Comparison of ENCODE assay signal across 1 cellular context in genomic region chr1:159009704-159010361, GRCh38.
TF ChIP-seq lines count a peak whose summit lies in the region.

Gene IFI16, plus strand, starts transcription at chr1:159009907. Its CDS starts 4,774 bp downstream, at chr1:159014681.

TF ChIP-seq in SK-N-SH, 30 proteins besides CTCF, POLR2A, EP300 and RAD21 (continued from another document):
- TF ChIP-seq SMC3 (IDR thresholded peaks at IDR 0.05; ENCODE audit: low read depth, low read length) (no peak), RFX5 (IDR thresholded peaks at IDR 0.05; ENCODE audit: low read length) (no peak), ELF1 (IDR thresholded peaks at IDR 0.05) (no peak), RCOR1 (IDR thresholded peaks at IDR 0.05; ENCODE audit: low read length) (no peak), REST (IDR thresholded peaks at IDR 0.05; ENCODE audit: low read depth, low read length) (no peak), MXI1 (IDR thresholded peaks at IDR 0.05; ENCODE audit: low read depth, low read length) (no peak), TEAD4 (IDR thresholded peaks at IDR 0.05; ENCODE audit: borderline replicate concordance, insufficient read depth) (no peak)
